Comparison of ENCODE assay signal across 12 cellular contexts in the genomic region with DNA sequence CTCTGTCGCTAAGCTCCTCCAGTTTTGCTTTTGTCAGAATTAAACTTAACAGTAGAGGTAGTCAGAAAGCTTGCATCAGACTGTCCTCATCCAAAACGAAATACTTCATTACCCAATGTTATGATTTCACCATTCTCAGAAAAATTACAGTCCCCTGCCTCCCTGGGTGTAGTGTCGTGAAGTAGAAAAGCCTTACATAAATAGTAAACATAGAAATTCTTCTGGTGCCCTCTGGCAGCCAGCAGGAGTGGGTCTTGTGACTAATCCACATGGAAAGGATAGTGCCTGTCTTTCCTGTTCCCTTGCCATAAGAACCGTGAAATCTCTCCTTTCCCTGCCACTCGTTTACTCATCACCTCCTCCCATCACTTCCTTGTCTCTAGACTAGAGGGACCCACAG.
DNase-seq lines count a peak whose midpoint lies in the region; ATAC-seq and TF ChIP-seq lines count a peak whose summit lies in the region.
"Had no signal": no experiment of that assay in that cellular context is flagged by ENCODE, and none has a peak within 500 bp of the region (broad histone marks: within the 10 kb centered on the region; RNA-seq: fewer than 3 reads in every experiment).

No MANE protein-coding gene starts in this region.

- H3K36me3 ChIP-seq in GM23248 (ENCODE audit: low read depth) (no peaks in the 10 kb centered on the region), PC-9 (ENCODE audit: low read depth) (no peaks in the 10 kb centered on the region), skeletal muscle satellite cell (ENCODE audit: insufficient read depth, low read length) (no peaks in the 10 kb centered on the region), MM.1S (replicated peaks; ENCODE audit: insufficient read depth, low read length) (no peaks in the 10 kb centered on the region)
- H3K36me3 ChIP-seq in CD8-positive, alpha-beta T cell (ENCODE audit: insufficient read depth, low read length), result no peaks in the 10 kb centered on the region

- POLR2A ChIA-PET in PC-9 (lab: Charles Lee; ENCODE audit: unreplicated experiment), result no interaction called here
- POLR2A ChIA-PET in CD8-positive, alpha-beta T cell (lab: Charles Lee), result no interaction called here

- H3K27me3 Mint-ChIP-seq in CD8-positive, alpha-beta T cell (ENCODE audit: low read depth), result no peaks in the 10 kb centered on the region
- H3K27me3 Mint-ChIP-seq: stimulated activated naive CD8-positive, alpha-beta T cell treated with anti-CD3 and anti-CD28 coated beads, Interleukin-15, amount 100 ng/mL, for 72 hours had no signal

- in situ Hi-C loops in GM23248 (cut with MboI), result no loop called here

- H3K27ac Mint-ChIP-seq in CD8-positive, alpha-beta T cell, result no peak overlapping the region

- peak overlapping the region; percentile 45 for H2AFZ ChIP-seq in GM23248
- no peak overlapping the region for H2AFZ ChIP-seq in PC-9
- no peak overlapping the region for H2AFZ ChIP-seq in MM.1S (ENCODE audit: low read length)

- H3K4me3 ChIP-seq in GM23248 (no peak overlapping the region), PC-9 (no peak overlapping the region), skeletal muscle satellite cell (ENCODE audit: low read length) (no peak overlapping the region), MM.1S (ENCODE audit: low read length) (no peak overlapping the region)
- H3K4me3 ChIP-seq in CD8-positive, alpha-beta T cell (ENCODE audit: low read depth, low read length), result no peak overlapping the region

- no peak for ATAC-seq in GM21423 (IDR thresholded peaks at IDR 0.05; ENCODE audit: unreplicated experiment)
- no peak for ATAC-seq in CD8-positive, alpha-beta T cell
- ATAC-seq: HCT116; stimulated activated naive CD8-positive, alpha-beta T cell treated with anti-CD3 and anti-CD28 coated beads, Interleukin-15, amount 100 ng/mL, for 72 hours had no signal

- no peaks in the 10 kb centered on the region for H3K4me1 Mint-ChIP-seq in CD8-positive, alpha-beta T cell (ENCODE audit: low read depth)
- H3K4me1 Mint-ChIP-seq: stimulated activated naive CD8-positive, alpha-beta T cell treated with anti-CD3 and anti-CD28 coated beads, Interleukin-15, amount 100 ng/mL, for 72 hours had no signal

- no peaks in the 10 kb centered on the region for H3K9me3 ChIP-seq in GM23248 (ENCODE audit: low read depth)
- H3K9me3 ChIP-seq in PC-9 (ENCODE audit: insufficient read depth, low read depth), result no peaks in the 10 kb centered on the region
- no peaks in the 10 kb centered on the region for H3K9me3 ChIP-seq in skeletal muscle satellite cell (replicated peaks; ENCODE audit: low read length)
- no peaks in the 10 kb centered on the region for H3K9me3 ChIP-seq in MM.1S (replicated peaks; ENCODE audit: insufficient read depth, low read length)
- H3K9me3 ChIP-seq in CD8-positive, alpha-beta T cell (ENCODE audit: low read length), result no peaks in the 10 kb centered on the region

- DNase-seq in GM23248 (peak; percentile 78), PC-9 (peak in 1 of 2 experiments; percentile 71), fibroblast of peridontal ligament (ENCODE audit: extremely low read depth) (peak; percentile 97), NCI-H2227 treated with DMSO at 0.1 percent for 48 hours (lab: John Stamatoyannopoulos, UW) (no peak), MM.1S (no peak)
- DNase-seq in CD8-positive, alpha-beta T cell, result no peak
- DNase-seq: hypothalamus; NCI-H2171 treated with DMSO at 0.1 percent for 48 hours; stimulated activated naive CD8-positive, alpha-beta T cell treated with anti-CD3 and anti-CD28 coated beads, Interleukin-15, amount 100 ng/mL, for 72 hours had no signal

- H3F3A ChIP-seq in GM23248 (ENCODE audit: insufficient read depth), result peaks cover 19% of the 10 kb centered on the region; the same call in 1 of the 2 replicates
- H3F3A ChIP-seq in PC-9 (ENCODE audit: insufficient read depth, low read depth), result no peaks in the 10 kb centered on the region; the same call in 1 of the 2 replicates
- no peaks in the 10 kb centered on the region for H3F3A ChIP-seq in MM.1S (ENCODE audit: insufficient read depth, low read length)

- intact Hi-C loops in PC-9 (cut with micrococcal nuclease; ENCODE audit: unreplicated experiment), result no loop called here
- intact Hi-C loops in CD8-positive, alpha-beta T cell (cut with DNase I, micrococcal nuclease), result no loop called here

- H3K9me3 Mint-ChIP-seq in CD8-positive, alpha-beta T cell, result no peaks in the 10 kb centered on the region
- H3K9me3 Mint-ChIP-seq: stimulated activated naive CD8-positive, alpha-beta T cell treated with anti-CD3 and anti-CD28 coated beads, Interleukin-15, amount 100 ng/mL, for 72 hours had no signal

- CTCF ChIA-PET in PC-9 (lab: Charles Lee), result no interaction called here
- CTCF ChIA-PET in CD8-positive, alpha-beta T cell (lab: Charles Lee), result interaction anchor here (1.7 kb wide), 1 partner anchor 39 kb away, joined by 6 read pairs; no protein-coding TSS in a partner anchor

- H3K79me2 ChIP-seq in GM23248 (ENCODE audit: insufficient read depth), result no peaks in the 10 kb centered on the region
- no peaks in the 10 kb centered on the region for H3K79me2 ChIP-seq in PC-9 (ENCODE audit: low read depth)
- H3K79me2 ChIP-seq in MM.1S (ENCODE audit: low read length), result no peaks in the 10 kb centered on the region

- H3K9ac ChIP-seq in GM23248 (peak overlapping the region; percentile 57), skeletal muscle satellite cell (ENCODE audit: low read depth, low read length) (peak overlapping the region; percentile 27), MM.1S (ENCODE audit: low read length) (no peak overlapping the region)

- H3K9me2 ChIP-seq in GM23248 (ENCODE audit: insufficient read depth) (no peaks in the 10 kb centered on the region), PC-9 (ENCODE audit: insufficient read depth) (no peaks in the 10 kb centered on the region), MM.1S (replicated peaks; ENCODE audit: insufficient read depth, low read length) (no peaks in the 10 kb centered on the region)

- peak overlapping the region; percentile 18 for H3K4me2 ChIP-seq in GM23248 (ENCODE audit: unreplicated experiment)
- peak overlapping the region; percentile 35; the same call in 1 of the 2 replicates for H3K4me2 ChIP-seq in PC-9
- H3K4me2 ChIP-seq in skeletal muscle satellite cell (ENCODE audit: low read length), result peak overlapping the region; percentile 2
- no peak overlapping the region for H3K4me2 ChIP-seq in MM.1S (ENCODE audit: low read depth, low read length)

- no TSS peak for BruUV-seq in PC-9 (replicated peaks; lab: Mats Ljungman, UMichigan)

- H3K4me3 Mint-ChIP-seq in CD8-positive, alpha-beta T cell, result no peak overlapping the region
- H3K4me3 Mint-ChIP-seq: stimulated activated naive CD8-positive, alpha-beta T cell treated with anti-CD3 and anti-CD28 coated beads, Interleukin-15, amount 100 ng/mL, for 72 hours had no signal

- H3K27ac ChIP-seq in GM23248 (peak overlapping the region; percentile 70), PC-9 (peak overlapping the region; percentile 62), MM.1S (ENCODE audit: low read length) (no peak overlapping the region)
- H3K27ac ChIP-seq in CD8-positive, alpha-beta T cell (ENCODE audit: low read depth, low read length), result no peak overlapping the region

- TF ChIP-seq CTCF in PC-9 (conservative IDR thresholded peaks at IDR 0.05) (no peak), MM.1S (IDR thresholded peaks at IDR 0.05; ENCODE audit: low read length) (no peak)
- TF ChIP-seq CTCF in CD8-positive, alpha-beta T cell (IDR thresholded peaks at IDR 0.05), result no peak

- H3K4me1 ChIP-seq in GM23248 (ENCODE audit: insufficient read depth), result peaks cover 11% of the 10 kb centered on the region
- H3K4me1 ChIP-seq in PC-9 (replicated peaks; ENCODE audit: insufficient read depth), result peaks cover 15% of the 10 kb centered on the region
- H3K4me1 ChIP-seq in skeletal muscle satellite cell (ENCODE audit: control insufficient read depth, insufficient read depth, low read length), result peaks cover 27% of the 10 kb centered on the region
- no peaks in the 10 kb centered on the region for H3K4me1 ChIP-seq in MM.1S (ENCODE audit: low read length)
- no peaks in the 10 kb centered on the region for H3K4me1 ChIP-seq in CD8-positive, alpha-beta T cell (ENCODE audit: insufficient read depth, low read length)

- H3K27me3 ChIP-seq in GM23248 (replicated peaks; ENCODE audit: insufficient read depth), result no peaks in the 10 kb centered on the region
- no peaks in the 10 kb centered on the region for H3K27me3 ChIP-seq in PC-9 (ENCODE audit: insufficient read depth, low read depth)
- no peaks in the 10 kb centered on the region for H3K27me3 ChIP-seq in skeletal muscle satellite cell (ENCODE audit: control insufficient read depth, insufficient read depth, low read length)
- no peaks in the 10 kb centered on the region for H3K27me3 ChIP-seq in MM.1S (replicated peaks; ENCODE audit: insufficient read depth, low read length)
- H3K27me3 ChIP-seq in CD8-positive, alpha-beta T cell (ENCODE audit: insufficient read depth, low read length), result no peaks in the 10 kb centered on the region

- H4K20me1 ChIP-seq in GM23248 (ENCODE audit: insufficient read depth) (no peaks in the 10 kb centered on the region), PC-9 (ENCODE audit: insufficient read depth) (no peaks in the 10 kb centered on the region), MM.1S (ENCODE audit: insufficient read depth, low read length) (no peaks in the 10 kb centered on the region)

- peaks cover 5% of the 10 kb centered on the region for H3K36me3 Mint-ChIP-seq in CD8-positive, alpha-beta T cell

- WGBS in GM23248 (ENCODE audit: low coverage in 1 of 2, low lambda C conversion rate in 2 of 2, missing lambda C conversion rate in 2 of 2), 2 experiments, result 13 to 16% methylated on average over 5 of the region's 5 CpGs

Comparison
In these comparisons a context has a peak if more than half of its experiments do, and no peak if none do; other contexts are left out.
1. DNase-seq: peak in GM23248 (single experiment) and fibroblast of peridontal ligament (single experiment); none in NCI-H2227 treated with DMSO at 0.1 percent for 48 hours (single experiment), MM.1S (single experiment) and CD8-positive, alpha-beta T cell (0 of 7).
2. H3K27ac ChIP-seq: peak in GM23248 (single experiment) and PC-9 (single experiment); none in MM.1S (single experiment) and CD8-positive, alpha-beta T cell (single experiment).